8 cellular contexts compared by ENCODE assay signal in the genomic region with DNA sequence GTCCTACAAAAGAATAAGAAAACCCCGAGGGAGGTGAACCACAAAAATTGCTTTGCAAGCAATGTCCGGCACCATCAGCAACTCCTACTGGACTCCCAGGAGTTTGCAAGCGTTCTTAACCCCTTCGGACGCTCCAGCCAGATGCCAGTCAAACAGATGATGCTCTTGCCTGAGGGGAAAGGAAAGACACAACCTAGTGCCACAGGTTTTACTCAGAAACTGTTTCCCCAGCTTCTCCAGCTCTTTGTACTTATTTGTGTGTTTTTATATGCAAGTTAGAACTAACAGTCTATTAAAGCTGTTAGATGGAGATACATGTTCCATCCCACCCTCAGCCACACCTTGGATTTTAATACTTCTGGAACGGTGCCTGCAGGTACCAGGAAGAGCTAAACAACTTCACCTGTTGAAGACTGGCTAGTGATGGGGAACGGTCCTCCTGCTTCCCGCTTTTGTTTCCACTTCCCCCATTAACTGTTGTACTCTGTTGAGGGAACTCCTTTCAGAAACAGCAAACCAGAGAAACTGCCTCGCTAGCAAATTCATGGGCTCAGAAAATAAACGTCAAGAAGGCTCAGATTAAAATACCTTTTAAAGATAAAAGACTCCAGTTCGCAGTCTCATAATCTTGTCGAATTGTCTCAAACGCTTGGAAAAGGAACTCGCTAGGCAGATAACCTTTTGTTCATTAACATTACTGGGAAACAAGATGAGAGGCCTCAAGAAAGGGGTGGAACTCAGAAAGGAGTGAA. TPM values are rescaled to one million over a fixed set of nuclear protein-coding genes. Genes with fewer than 3 reads are reported as not detected.
DNase-seq lines count a peak whose midpoint lies in the region; ATAC-seq and TF ChIP-seq lines count a peak whose summit lies in the region.

No MANE protein-coding gene starts in this region.

- peak overlapping the region; percentile 72 to 98 (median 80) for H3K27ac ChIP-seq in Peyer's patch
- peak overlapping the region; percentile 89 to 99 (median 97) for H3K27ac ChIP-seq in stomach

- 2 to 7% (median 4%) methylated on average over 14 of the region's 14 CpGs for WGBS in stomach, 5 donors

- H3K36me3 ChIP-seq in Peyer's patch (no peaks in the 10 kb centered on the region), stomach (peaks cover 0 to 4% (median 2%) of the 10 kb centered on the region in 4 donors)

- no peaks in the 10 kb centered on the region for H3K9me3 ChIP-seq in Peyer's patch
- H3K9me3 ChIP-seq in stomach, result no peaks in the 10 kb centered on the region

- ATAC-seq in GM18511 (IDR thresholded peaks at IDR 0.05; ENCODE audit: unreplicated experiment), result peak; percentile 21
- no peak for ATAC-seq in HG03432 (IDR thresholded peaks at IDR 0.05; ENCODE audit: unreplicated experiment)

- TF ChIP-seq CTCF in Peyer's patch (IDR thresholded peaks at IDR 0.05) (peak in 1 of 6 experiments; percentile 11), choroid plexus epithelial cell (conservative IDR thresholded peaks at IDR 0.05; ENCODE audit: low read depth, low read length) (peak; percentile 70), stomach (IDR thresholded peaks at IDR 0.05) (peak in 3 of 7 experiments; percentile 32 to 38 (median 38))

- H3K27me3 ChIP-seq in Peyer's patch, result no peaks in the 10 kb centered on the region
- H3K27me3 ChIP-seq in stomach, result peaks cover 0 to 25% (median 10%) of the 10 kb centered on the region in 3 donors

- no peak for TF ChIP-seq EP300 in stomach (IDR thresholded peaks at IDR 0.05)

- H3K4me1 ChIP-seq in Peyer's patch (peaks cover 0 to 9% (median 0%) of the 10 kb centered on the region in 4 donors), stomach (peaks cover 8 to 45% (median 25%) of the 10 kb centered on the region in 4 donors)

- TF ChIP-seq POLR2A in Peyer's patch (IDR thresholded peaks at IDR 0.05), result no peak
- TF ChIP-seq POLR2A in stomach (IDR thresholded peaks at IDR 0.05), result no peak

- intact Hi-C loops in stomach (cut with DNase I; ENCODE audit: low total_unique reads), result no loop called here

- H3K4me3 ChIP-seq in Peyer's patch (peak overlapping the region; percentile 36 to 85 (median 66)), choroid plexus epithelial cell (ENCODE audit: low read depth, low read length) (peak overlapping the region; percentile 79), stomach (peak overlapping the region; percentile 72 to 94 (median 87))

- DNase-seq in Ammon's horn (ENCODE audit: low spot score) (peak; percentile 69), Peyer's patch (no peak), choroid plexus epithelial cell (ENCODE audit: low read depth) (peak; percentile 92), kidney tubule cell (ENCODE audit: low spot score) (peak; percentile 82), stomach (peak; percentile 43), RKO (ENCODE audit: low spot score) (no peak)

RNA-seq across cellular contexts. Expression of gene FERMT2, which starts 1.1 kb away (rescaled TPM):
- total RNA-seq in Peyer's patch (10 to 100 TPM in 3 of 4 donors, 1 to 10 TPM in 1; 10.0 to 59.4 (median 12.4) TPM), stomach (100 to 1,000 TPM in 2 of 5 donors, 10 to 100 TPM in 3; 44.3 to 213 (median 90.9) TPM)
- polyA plus RNA-seq in stomach, result 10 to 100 TPM; 25.9 to 41.9 (median 28.3) TPM

Comparison
In these comparisons a context has a peak if more than half of its experiments do, and no peak if none do; other contexts are left out.
1. DNase-seq: peak in Ammon's horn (single experiment), choroid plexus epithelial cell (single experiment), kidney tubule cell (single experiment) and stomach (single experiment); none in Peyer's patch (0 of 3) and RKO (single experiment).
2. Peak in every context shown above with its lines, with median percentiles within 50 percentile points of each other: H3K4me3 ChIP-seq.